8 cellular contexts compared by ENCODE assay signal in genomic region chr14:102304611-102305506, GRCh38. TPM values are rescaled to one million over a fixed set of nuclear protein-coding genes. Genes with fewer than 3 reads are reported as not detected.
DNase-seq lines count a peak whose midpoint lies in the region; ATAC-seq and TF ChIP-seq lines count a peak whose summit lies in the region.

MOK (minus strand) TSS chr14:102305164; CDS start chr14:102304968, 196 bp downstream.

- peak within 1 kb of the TSS; percentile 68 to 86 for H3K4me3 ChIP-seq in SK-N-SH (ENCODE audit: low read depth in 2 of 2, low read length in 1 of 2)
- H3K4me3 ChIP-seq in suprapubic skin, result peak within 1 kb of the TSS; percentile 89

- no peak; the same call in 1 of the 2 replicates for TF ChIP-seq RAD21 in SK-N-SH (IDR thresholded peaks at IDR 0.05; ENCODE audit: low read length)

- peak within 1 kb of the TSS; percentile 86 for H3K4me2 ChIP-seq in SK-N-SH

- CTCF ChIA-PET in SK-N-SH (lab: Yijun Ruan, JAX), result interaction anchor here (0.7 to 3.9 kb wide), 5 partner anchors 9 to 344 kb away, joined by 3 to 48 read pairs (median 4); no protein-coding TSS in a partner anchor

- TF ChIP-seq EP300 in SK-N-SH (IDR thresholded peaks at IDR 0.05; ENCODE audit: borderline replicate concordance in 1 of 2, low read depth in 1 of 2, low read length in 1 of 2), result no peak
- TF ChIP-seq EP300 in suprapubic skin (IDR thresholded peaks at IDR 0.05), result no peak

- peak within 1 kb of the TSS in 1 of 2 experiments; percentile 75; a peak in 3 of 4 replicates for H3K27ac ChIP-seq in SK-N-SH (ENCODE audit: low read depth in 2 of 2, low read length in 1 of 2)
- peak within 1 kb of the TSS; percentile 45 for H3K27ac ChIP-seq in suprapubic skin

- peak within 1 kb of the TSS; percentile 96 for H2AFZ ChIP-seq in SK-N-SH (ENCODE audit: low read depth)

- H3K9me3 ChIP-seq in SK-N-SH (no peaks in the 10 kb centered on the region), suprapubic skin (no peaks in the 10 kb centered on the region)

- peak within 1 kb of the TSS; percentile 93 for H3K9ac ChIP-seq in SK-N-SH

- no peaks in the 10 kb centered on the region; a peak in 1 of 4 replicates for H3K4me1 ChIP-seq in SK-N-SH (ENCODE audit: control insufficient read depth in 1 of 2, insufficient read depth in 2 of 2, low read depth in 1 of 2, low read length in 1 of 2)
- H3K4me1 ChIP-seq in suprapubic skin, result peaks cover 14% of the 10 kb centered on the region

- peak; percentile 94 for ATAC-seq in HG02623 (IDR thresholded peaks at IDR 0.05; ENCODE audit: unreplicated experiment)
- peak; percentile 97 to 98 for ATAC-seq in activated naive CD4-positive, alpha-beta T cell treated with anti-CD3 and anti-CD28 coated beads, Interleukin-2, amount 50 U/mL, for 72 hours

- H4K20me1 ChIP-seq in SK-N-SH (ENCODE audit: insufficient read depth), result no peaks in the 10 kb centered on the region

- peaks cover 4% of the 10 kb centered on the region; the same call in 1 of the 2 replicates for H3K79me2 ChIP-seq in SK-N-SH (ENCODE audit: insufficient read depth)

- H3K9me2 ChIP-seq in SK-N-SH, result no peaks in the 10 kb centered on the region

- H3K27me3 ChIP-seq in SK-N-SH (ENCODE audit: insufficient read depth) (no peaks in the 10 kb centered on the region), suprapubic skin (no peaks in the 10 kb centered on the region)

- H3K36me3 ChIP-seq in SK-N-SH (replicated peaks in 1 of 2; ENCODE audit: control insufficient read depth in 1 of 2, insufficient read depth in 2 of 2, low read length in 1 of 2) (no peaks in the 10 kb centered on the region), suprapubic skin (no peaks in the 10 kb centered on the region)

- DNase-seq in GM04504 (ENCODE audit: low read depth) (peak; percentile 94), NCI-H1092 treated with DMSO at 0.1 percent for 48 hours (lab: John Stamatoyannopoulos, UW) (peak; percentile 95), SK-N-SH (peak; percentile 99), glomerular visceral epithelial cell (ENCODE audit: extremely low spot score) (peak; percentile 99), occipital lobe (lab: John Stamatoyannopoulos, UW) (peak; percentile 90), suprapubic skin (ENCODE audit: low spot score in 2 of 2) (peak; percentile 97 to 98)
- peak; percentile 99 for DNase-seq in activated naive CD4-positive, alpha-beta T cell treated with anti-CD3 and anti-CD28 coated beads, Interleukin-2, amount 50 U/mL, for 72 hours (ENCODE audit: low spot score in 2 of 2)

- no peaks in the 10 kb centered on the region for H3K9me3 Mint-ChIP-seq in activated naive CD4-positive, alpha-beta T cell treated with anti-CD3 and anti-CD28 coated beads, Interleukin-2, amount 50 U/mL, for 72 hours

- TF ChIP-seq CTCF in SK-N-SH (IDR thresholded peaks at IDR 0.05) (0 out of 2 replicates have a peak, but pooled peaks have one; percentile 10), suprapubic skin (IDR thresholded peaks at IDR 0.05) (no peak)

- TF ChIP-seq POLR2A in suprapubic skin (IDR thresholded peaks at IDR 0.05), result peak in 1 of 2 donors; percentile 14

- POLR2A ChIA-PET in SK-N-SH (lab: Yijun Ruan, JAX), result interaction anchor here (1.0 kb wide), 1 partner anchor 165 kb away, joined by 4 read pairs; the partner anchor contains the start of gene WDR20

- H3K27ac Mint-ChIP-seq in activated naive CD4-positive, alpha-beta T cell treated with anti-CD3 and anti-CD28 coated beads, Interleukin-2, amount 50 U/mL, for 72 hours, result peak within 1 kb of the TSS; percentile 94 to 99

- WGBS in SK-N-SH (ENCODE audit: low lambda C conversion rate), result 2% methylated on average over 42 of the region's 53 CpGs
- WGBS in suprapubic skin, result under 1% methylated on average over 33 of the region's 53 CpGs

- no peaks in the 10 kb centered on the region for H3F3A ChIP-seq in SK-N-SH (replicated peaks; ENCODE audit: insufficient read depth)

- no peaks in the 10 kb centered on the region for H3K36me3 Mint-ChIP-seq in activated naive CD4-positive, alpha-beta T cell treated with anti-CD3 and anti-CD28 coated beads, Interleukin-2, amount 50 U/mL, for 72 hours

TF ChIP-seq in SK-N-SH, 30 proteins besides CTCF, POLR2A, EP300 and RAD21:
- TF ChIP-seq RXRA (IDR thresholded peaks at IDR 0.05; ENCODE audit: borderline replicate concordance, low read depth) (no peak), MXI1 (IDR thresholded peaks at IDR 0.05; ENCODE audit: low read depth, low read length) (peak; percentile 93), YY1 (IDR thresholded peaks at IDR 0.05; ENCODE audit: low read depth) (peak; percentile 90), FOSL2 (IDR thresholded peaks at IDR 0.05; ENCODE audit: borderline replicate concordance, low read depth) (no peak), MAX (IDR thresholded peaks at IDR 0.05; ENCODE audit: low read depth) (peak; percentile 25; the same call in 1 of the 2 replicates), RFX5 (IDR thresholded peaks at IDR 0.05; ENCODE audit: low read length) (peak; percentile 68; the same call in 1 of the 2 replicates), NRF1 (IDR thresholded peaks at IDR 0.05; ENCODE audit: low read depth, low read length) (peak; percentile 99), GATA2 (CRISPR knock-in tag; IDR thresholded peaks at IDR 0.05) (no peak), SIN3A (IDR thresholded peaks at IDR 0.05; ENCODE audit: borderline replicate concordance, low read depth, low read length) (peak; percentile 92)
- TF ChIP-seq, protein P1, sequence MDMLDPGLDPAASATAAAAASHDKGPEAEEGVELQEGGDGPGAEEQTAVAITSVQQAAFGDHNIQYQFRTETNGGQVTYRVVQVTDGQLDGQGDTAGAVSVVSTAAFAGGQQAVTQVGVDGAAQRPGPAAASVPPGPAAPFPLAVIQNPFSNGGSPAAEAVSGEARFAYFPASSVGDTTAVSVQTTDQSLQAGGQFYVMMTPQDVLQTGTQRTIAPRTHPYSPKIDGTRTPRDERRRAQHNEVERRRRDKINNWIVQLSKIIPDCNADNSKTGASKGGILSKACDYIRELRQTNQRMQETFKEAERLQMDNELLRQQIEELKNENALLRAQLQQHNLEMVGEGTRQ (IDR thresholded peaks at IDR 0.05; ENCODE audit: borderline replicate concordance, low read depth, low read length), result no peak

RNA-seq across cellular contexts. Expression of gene MOK, which starts in this region (rescaled TPM):
- 13.3 and 15.2 TPM in 2 replicates for polyA plus RNA-seq in SK-N-SH (2012; rRNA removed)
- polyA plus RNA-seq in SK-N-SH (2012; cell fraction: cytosol; rRNA removed), result 5.1 and 6.0 TPM in 2 replicates
- polyA plus RNA-seq in SK-N-SH (2012; cell fraction: nucleus; rRNA removed), result 83.8 and 120 TPM in 2 replicates
- total RNA-seq in activated naive CD4-positive, alpha-beta T cell treated with anti-CD3 and anti-CD28 coated beads, Interleukin-2, amount 50 U/mL, for 72 hours, result 1 to 10 TPM; 4.4 to 9.1 TPM
- total RNA-seq in occipital lobe (28.1 TPM), suprapubic skin (10 to 100 TPM; 13.0 to 25.4 (median 17.0) TPM)
